ENCODE assay signal across 7 cellular contexts in the genomic region with DNA sequence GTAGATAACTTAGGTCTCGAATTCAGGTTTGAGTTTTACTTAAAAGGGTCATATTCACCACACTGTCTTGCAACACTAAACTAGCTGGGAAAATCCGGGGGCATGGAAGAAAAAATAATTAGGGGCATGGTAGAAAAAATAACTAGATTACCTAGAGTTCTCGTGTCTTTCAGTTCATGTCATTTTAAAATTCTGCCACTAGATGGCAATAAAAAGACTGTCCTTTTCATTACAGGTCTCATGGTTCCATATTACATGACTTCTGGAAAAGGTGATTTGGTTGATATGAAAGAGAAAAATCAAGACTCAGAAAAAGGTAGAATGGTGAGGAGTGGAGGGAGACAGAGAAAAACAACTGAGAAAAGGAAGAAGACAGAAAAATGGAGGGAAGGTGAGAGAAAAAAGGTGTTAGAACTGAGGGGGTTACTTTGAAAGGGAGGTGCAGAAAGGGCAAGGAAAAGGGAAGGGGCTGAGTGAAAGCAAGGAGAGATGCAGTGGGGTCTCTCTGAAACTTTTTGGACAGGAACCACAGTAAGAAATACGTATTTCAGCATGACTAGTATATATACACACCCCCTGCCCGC.
DNase-seq lines count a peak whose midpoint lies in the region; ATAC-seq and TF ChIP-seq lines count a peak whose summit lies in the region.

No MANE protein-coding gene starts in this region.

- TF ChIP-seq CTCF in WERI-Rb-1 (IDR thresholded peaks at IDR 0.05; ENCODE audit: low read depth, low read length) (0 out of 2 replicates have a peak, but pooled peaks have one; percentile 13), right atrium auricular region (IDR thresholded peaks at IDR 0.05) (peak; percentile 67 to 77)

- peak; percentile 63 for ATAC-seq in GM21447 (IDR thresholded peaks at IDR 0.05; ENCODE audit: unreplicated experiment)

- no peaks in the 10 kb centered on the region for H3K27me3 ChIP-seq in WERI-Rb-1 (ENCODE audit: insufficient read depth, low read depth, severe bottlenecking)
- H3K27me3 ChIP-seq in right atrium auricular region, result no peaks in the 10 kb centered on the region
- H3K27me3 ChIP-seq in MG63, result no peaks in the 10 kb centered on the region

- in situ Hi-C loops in G401 (cut with HindIII; ENCODE audit: low sequenced_read_pairs), result no loop called here

- H3K9me3 ChIP-seq in WERI-Rb-1 (ENCODE audit: severe bottlenecking), result no peaks in the 10 kb centered on the region
- H3K9me3 ChIP-seq in right atrium auricular region, result no peaks in the 10 kb centered on the region
- H3K9me3 ChIP-seq in MG63, result no peaks in the 10 kb centered on the region

- H3K36me3 ChIP-seq in WERI-Rb-1 (no peaks in the 10 kb centered on the region), right atrium auricular region (no peaks in the 10 kb centered on the region), MG63 (no peaks in the 10 kb centered on the region)

- H3K4me1 ChIP-seq in right atrium auricular region, result peaks cover 0 to 5% of the 10 kb centered on the region in 2 donors

- H3K4me3 ChIP-seq in WERI-Rb-1 (ENCODE audit: low read depth, low read length) (no peak overlapping the region), right atrium auricular region (no peak overlapping the region), MG63 (no peak overlapping the region)

- DNase-seq in G401 (ENCODE audit: low spot score) (peak; percentile 64), MV-4-11 (lab: John Stamatoyannopoulos, UW) (peak; percentile 1), WERI-Rb-1 (no peak), right atrium auricular region (ENCODE audit: low spot score) (no peak), smooth muscle cell of the brain vasculature (ENCODE audit: low read depth, low spot score) (peak; percentile 26), MG63 (no peak)

- no peak overlapping the region for H3K27ac ChIP-seq in WERI-Rb-1
- H3K27ac ChIP-seq in right atrium auricular region, result no peak overlapping the region

Comparison
In these comparisons a context has a peak if more than half of its experiments do, and no peak if none do; other contexts are left out.
1. DNase-seq: peak in G401 (single experiment), MV-4-11 (single experiment) and smooth muscle cell of the brain vasculature (single experiment); none in WERI-Rb-1 (single experiment), right atrium auricular region (single experiment) and MG63 (single experiment).